In genomic region chr1:60296794-60297193, GRCh38 we compare ENCODE assay signal across 34 cellular contexts.
"Had no signal": no experiment of that assay in that cellular context is flagged by ENCODE, and none has a peak within 500 bp of the region (broad histone marks: within the 10 kb centered on the region; RNA-seq: fewer than 3 reads in every experiment).

No MANE protein-coding gene starts in this region.

- H3K4me3 ChIP-seq: MG63 had no signal

- H3K36me3 ChIP-seq: MG63 had no signal

- DNase-seq: Karpas-422, Kasumi-1, MG63, MM.1S, MV-4-11, NCI-H1048, NCI-H1092, NCI-H1092 treated with DMSO at 0.1 percent for 48 hours, NCI-H1105, NCI-H1105 treated with DMSO at 0.1 percent for 48 hours, NCI-H1417, NCI-H1417 treated with DMSO at 0.1 percent for 48 hours, NCI-H1436, NCI-H1436 treated with DMSO at 0.1 percent for 48 hours, NCI-H146, NCI-H1694, NCI-H1694 treated with DMSO at 0.1 percent for 48 hours, NCI-H187, NCI-H187 treated with DMSO at 0.1 percent for 48 hours, NCI-H1930, NCI-H2029, NCI-H2029 treated with DMSO at 0.1 percent for 48 hours, NCI-H2081, NCI-H2081 treated with DMSO at 0.1 percent for 48 hours, NCI-H2107, NCI-H2171, NCI-H2171 treated with DMSO at 0.1 percent for 48 hours, NCI-H2227 treated with DMSO at 0.1 percent for 48 hours, NCI-H226, NCI-H345, NCI-H446, NCI-H446 treated with DMSO at 0.1 percent for 48 hours, NCI-H510A, NCI-H510A treated with DMSO at 0.1 percent for 48 hours had no signal

- H3K27me3 ChIP-seq: MG63 had no signal

- H3K9me3 ChIP-seq: MG63 had no signal
